1 cellular context compared by ENCODE assay signal in the genomic region with DNA sequence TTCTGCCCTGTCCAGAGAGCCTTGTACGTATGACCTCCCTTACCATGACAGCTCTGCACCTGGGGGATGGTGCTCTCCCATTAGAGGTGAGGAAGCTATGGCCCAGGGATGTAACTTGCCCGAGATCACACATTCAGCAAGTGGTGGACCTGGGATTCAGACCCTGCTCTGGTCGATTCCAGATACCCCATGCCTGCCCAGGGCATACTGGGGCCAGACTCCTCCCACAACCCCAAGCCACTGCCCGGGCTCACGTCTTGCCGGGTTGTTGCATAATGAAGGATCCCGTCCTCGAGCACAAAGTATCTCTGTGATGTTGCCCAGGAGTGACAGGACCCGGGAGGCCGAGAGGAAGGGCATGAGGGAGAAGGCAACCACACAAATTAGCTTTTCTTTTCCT.
TF ChIP-seq lines count a peak whose summit lies in the region.

No MANE protein-coding gene starts in this region.

TF ChIP-seq in H1, 55 proteins besides CTCF, POLR2A, EP300 and RAD21:
- TF ChIP-seq, protein P1, sequence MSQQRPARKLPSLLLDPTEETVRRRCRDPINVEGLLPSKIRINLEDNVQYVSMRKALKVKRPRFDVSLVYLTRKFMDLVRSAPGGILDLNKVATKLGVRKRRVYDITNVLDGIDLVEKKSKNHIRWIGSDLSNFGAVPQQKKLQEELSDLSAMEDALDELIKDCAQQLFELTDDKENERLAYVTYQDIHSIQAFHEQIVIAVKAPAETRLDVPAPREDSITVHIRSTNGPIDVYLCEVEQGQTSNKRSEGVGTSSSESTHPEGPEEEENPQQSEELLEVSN (IDR thresholded peaks at IDR 0.05), result no peak
- TF ChIP-seq KDM4A (IDR thresholded peaks at IDR 0.05; ENCODE audit: low read depth, low read length, severe bottlenecking), result no peak
- no peak for TF ChIP-seq CEBPB (IDR thresholded peaks at IDR 0.05; ENCODE audit: low read depth, low read length)
- no peak for TF ChIP-seq SP1 (IDR thresholded peaks at IDR 0.05; ENCODE audit: low read depth, low read length)
- TF ChIP-seq SIRT6 (IDR thresholded peaks at IDR 0.05; ENCODE audit: low read length), result no peak
- TF ChIP-seq FOSL1 (IDR thresholded peaks at IDR 0.05; ENCODE audit: insufficient read depth, low read depth, low read length), result no peak
- no peak for TF ChIP-seq CHD2 (IDR thresholded peaks at IDR 0.05; ENCODE audit: low read length)
- TF ChIP-seq SAP30 (IDR thresholded peaks at IDR 0.05; ENCODE audit: insufficient read depth, insufficient replicate concordance, low read length), result no peak
- TF ChIP-seq SIN3A (conservative IDR thresholded peaks at IDR 0.05 in 1 of 2, IDR thresholded peaks at IDR 0.05 in 1 of 2; ENCODE audit: low read depth in 1 of 2, low read length in 2 of 2), result no peak
- no peak for TF ChIP-seq SRF (IDR thresholded peaks at IDR 0.05; ENCODE audit: low read depth, low read length)
- TF ChIP-seq, protein P2, sequence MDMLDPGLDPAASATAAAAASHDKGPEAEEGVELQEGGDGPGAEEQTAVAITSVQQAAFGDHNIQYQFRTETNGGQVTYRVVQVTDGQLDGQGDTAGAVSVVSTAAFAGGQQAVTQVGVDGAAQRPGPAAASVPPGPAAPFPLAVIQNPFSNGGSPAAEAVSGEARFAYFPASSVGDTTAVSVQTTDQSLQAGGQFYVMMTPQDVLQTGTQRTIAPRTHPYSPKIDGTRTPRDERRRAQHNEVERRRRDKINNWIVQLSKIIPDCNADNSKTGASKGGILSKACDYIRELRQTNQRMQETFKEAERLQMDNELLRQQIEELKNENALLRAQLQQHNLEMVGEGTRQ (IDR thresholded peaks at IDR 0.05; ENCODE audit: low read length), result no peak
